Comparison of ENCODE assay signal across 1 cellular context in genomic region chr22:46250035-46250782, GRCh38.
TF ChIP-seq lines count a peak whose summit lies in the region.

CDPF1 (minus strand) TSS chr22:46250293; CDS start chr22:46248284, 2,009 bp downstream.

TF ChIP-seq in SK-N-SH, 30 proteins besides CTCF, POLR2A, EP300 and RAD21 (continued from another document):
- TF ChIP-seq ELF1 (IDR thresholded peaks at IDR 0.05) (peak; percentile 68), USF1 (IDR thresholded peaks at IDR 0.05; ENCODE audit: borderline replicate concordance, low read depth) (no peak)
TF ChIP-seq in SK-N-SH: peak in this region for 10.
